In genomic region chr11:17407575-17407974, GRCh38 we compare ENCODE assay signal across 1 cellular context.
A peak's percentile ranks its signal among the peaks of the same experiment; 100 is the strongest.
TF ChIP-seq lines count a peak whose summit lies in the region.

No MANE protein-coding gene starts in this region.

TF ChIP-seq in K562, 482 proteins besides CTCF, POLR2A, EP300 and RAD21:
- TF ChIP-seq CXXC5 (CRISPR knock-in tag; IDR thresholded peaks at IDR 0.05), result no peak
- TF ChIP-seq RAD51 (IDR thresholded peaks at IDR 0.05; ENCODE audit: borderline replicate concordance, low read depth), result peak; percentile 82
- TF ChIP-seq ZNF280A (IDR thresholded peaks at IDR 0.05; ENCODE audit: low read depth, partially characterized antibody), result peak; percentile 29
- peak; percentile 81 for TF ChIP-seq USF2 (CRISPR knock-in tag; IDR thresholded peaks at IDR 0.05)
- TF ChIP-seq ZKSCAN3 (CRISPR knock-in tag; IDR thresholded peaks at IDR 0.05), result no peak
- peak; percentile 36; the same call in 1 of the 2 replicates for TF ChIP-seq CBFA2T2 (conservative IDR thresholded peaks at IDR 0.05)
- TF ChIP-seq NFYB (IDR thresholded peaks at IDR 0.05; ENCODE audit: extremely low read depth, insufficient read length), result peak; percentile 51
- TF ChIP-seq EHMT2 (IDR thresholded peaks at IDR 0.05), result no peak
- TF ChIP-seq USF1 (CRISPR knock-in tag; IDR thresholded peaks at IDR 0.05), result peak; percentile 93
- no peak for TF ChIP-seq ZNF175 (CRISPR knock-in tag; IDR thresholded peaks at IDR 0.05; ENCODE audit: low read depth)
- no peak for TF ChIP-seq ZNF512 (tag; IDR thresholded peaks at IDR 0.05)
- no peak for TF ChIP-seq L3MBTL2 (IDR thresholded peaks at IDR 0.05)
- TF ChIP-seq POLR2AphosphoS5 (IDR thresholded peaks at IDR 0.05; ENCODE audit: control insufficient read depth, insufficient read depth, low read depth, low read length), result no peak
- TF ChIP-seq ZNF263 (CRISPR knock-in tag; IDR thresholded peaks at IDR 0.05; ENCODE audit: borderline replicate concordance), result no peak
- TF ChIP-seq TFE3 (CRISPR knock-in tag; IDR thresholded peaks at IDR 0.05), result peak; percentile 6; the same call in 1 of the 2 replicates
- peak; percentile 7 for TF ChIP-seq RBM25 (IDR thresholded peaks at IDR 0.05; ENCODE audit: low read depth, low read length, severe bottlenecking)
